In genomic region chr6:159025224-159025623, GRCh38 we compare ENCODE assay signal across 3 cellular contexts. TPM values are rescaled to one million over a fixed set of nuclear protein-coding genes. Genes with fewer than 3 reads are reported as not detected.
"Had no signal": no experiment of that assay in that cellular context is flagged by ENCODE, and none has a peak within 500 bp of the region (broad histone marks: within the 10 kb centered on the region; RNA-seq: fewer than 3 reads in every experiment).

No MANE protein-coding gene starts in this region.

RNA-seq across cellular contexts. Expression of gene TAGAP, which starts 19.6 kb away (rescaled TPM):
- total RNA-seq: LHCN-M2, MCF 10A, NCI-H460 had no signal
